ENCODE assay signal across 7 cellular contexts in the genomic region with DNA sequence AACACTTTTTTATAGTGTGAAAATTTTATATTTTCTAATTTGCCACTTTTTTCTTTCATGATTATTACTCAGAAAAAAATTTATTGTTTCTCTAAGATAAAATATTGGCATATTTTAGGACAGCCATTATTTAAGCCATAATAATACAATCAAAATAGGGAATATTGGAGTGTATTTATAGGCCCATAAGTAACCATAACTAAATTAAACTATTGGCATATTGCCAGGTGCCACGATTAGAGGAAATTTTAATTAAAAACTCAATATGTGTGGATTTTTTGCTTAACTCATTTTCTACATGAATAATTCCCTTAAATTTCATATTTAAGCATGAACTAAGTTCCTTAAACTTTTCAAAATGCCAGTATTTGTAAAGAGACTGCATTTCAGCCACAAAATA.
"Had no signal": no experiment of that assay in that cellular context is flagged by ENCODE, and none has a peak within 500 bp of the region (broad histone marks: within the 10 kb centered on the region; RNA-seq: fewer than 3 reads in every experiment).

No MANE protein-coding gene starts in this region.

- H3K4me2 ChIP-seq: KMS-11 had no signal

- H3K9ac ChIP-seq: KMS-11 had no signal

- DNase-seq: IMR-90, KBM-7, KG1 had no signal

- ATAC-seq: HepG2 had no signal

- H3K27ac ChIP-seq: HL-60, KMS-11 had no signal

- FAIRE-seq: HepG2, HTR-8/SVneo had no signal
